ENCODE assay signal across 8 cellular contexts in the genomic region with DNA sequence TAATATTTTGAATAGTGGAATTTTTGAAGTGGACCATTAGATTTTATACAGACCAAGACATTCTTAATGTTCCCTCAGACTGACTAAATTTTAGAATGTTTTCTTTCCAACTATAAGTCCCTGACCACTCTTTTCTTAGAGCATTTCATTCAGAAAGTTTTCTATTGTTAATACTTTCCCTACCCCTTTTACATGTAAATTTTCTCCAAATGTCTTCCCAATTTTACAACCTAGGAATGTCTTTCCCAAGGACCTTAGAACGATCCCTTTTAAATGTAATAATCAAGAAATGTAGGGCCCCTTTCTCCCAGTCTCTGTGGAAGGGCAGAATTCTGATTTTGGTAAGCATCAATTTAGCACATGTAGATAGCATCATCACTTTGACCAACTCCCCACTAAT.
"Had no signal": no experiment of that assay in that cellular context is flagged by ENCODE, and none has a peak within 500 bp of the region (broad histone marks: within the 10 kb centered on the region; RNA-seq: fewer than 3 reads in every experiment).

No MANE protein-coding gene starts in this region.

- ATAC-seq: GM12878 had no signal

- FAIRE-seq: G401.6, GM12878, GM12891, GM12892, GM18507, GM19239 had no signal

- DNase-seq: GDM1, GF-D8 had no signal

- H3K4me3 ChIP-seq: GM12878 had no signal
